9 cellular contexts compared by ENCODE assay signal in genomic region chr12:85036736-85037135, GRCh38. TPM values are rescaled to one million over a fixed set of nuclear protein-coding genes. Genes with fewer than 3 reads are reported as not detected.
DNase-seq lines count a peak whose midpoint lies in the region; ATAC-seq and TF ChIP-seq lines count a peak whose summit lies in the region.
"Had no signal": no experiment of that assay in that cellular context is flagged by ENCODE, and none has a peak within 500 bp of the region (broad histone marks: within the 10 kb centered on the region; RNA-seq: fewer than 3 reads in every experiment).

No MANE protein-coding gene starts in this region.

- intact Hi-C loops in Right ventricle myocardium inferior (cut with DNase I): no loop called here
- intact Hi-C loops in activated B cell treated with CpG ODN at 0.5 μM for 24 hours (cut with micrococcal nuclease): no loop called here

- DNase-seq in cardiac muscle cell (ENCODE audit: low read depth in 1 of 2, low spot score in 1 of 2) (no peak), Right ventricle myocardium inferior (ENCODE audit: missing footprints) (no peak), activated B cell treated with CpG ODN at 0.5 μM for 24 hours (no peak), kidney epithelial cell (ENCODE audit: low read depth) (no peak), upper lobe of left lung (no peak), medulla oblongata (ENCODE audit: extremely low spot score) (no peak), amniotic stem cell (lab: John Stamatoyannopoulos, UW) (no peak)
- DNase-seq: effector memory CD8-positive, alpha-beta T cell had no signal

- no peaks in the 10 kb centered on the region for H3K36me3 Mint-ChIP-seq in activated B cell treated with CpG ODN at 0.5 μM for 24 hours (ENCODE audit: low read depth)

- H3K4me3 Mint-ChIP-seq in activated B cell treated with CpG ODN at 0.5 μM for 24 hours: peak overlapping the region; percentile 69

- CTCF ChIA-PET in activated B cell treated with CpG ODN at 0.5 μM for 24 hours (lab: Charles Lee): no interaction called here

- no peaks in the 10 kb centered on the region for H3K9me3 ChIP-seq in cardiac muscle cell (ENCODE audit: low read depth)
- no peaks in the 10 kb centered on the region for H3K9me3 ChIP-seq in upper lobe of left lung

- TF ChIP-seq EP300 in upper lobe of left lung (IDR thresholded peaks at IDR 0.05): no peak

- no peak overlapping the region for H3K27ac Mint-ChIP-seq in activated B cell treated with CpG ODN at 0.5 μM for 24 hours
- H3K27ac Mint-ChIP-seq: effector memory CD8-positive, alpha-beta T cell had no signal

- H3K4me1 Mint-ChIP-seq in activated B cell treated with CpG ODN at 0.5 μM for 24 hours: peaks cover 6% of the 10 kb centered on the region

- TF ChIP-seq CTCF in cardiac muscle cell (IDR thresholded peaks at IDR 0.05; ENCODE audit: low read depth, low read length) (no peak), activated B cell treated with CpG ODN at 0.5 μM for 24 hours (IDR thresholded peaks at IDR 0.05) (no peak), kidney epithelial cell (IDR thresholded peaks at IDR 0.05; ENCODE audit: insufficient read depth, low read length, poor library complexity, severe bottlenecking) (no peak), upper lobe of left lung (IDR thresholded peaks at IDR 0.05) (no peak)

- H3K36me3 ChIP-seq in cardiac muscle cell (no peaks in the 10 kb centered on the region), kidney epithelial cell (ENCODE audit: control insufficient read depth, insufficient read depth, low read length) (no peaks in the 10 kb centered on the region), upper lobe of left lung (no peaks in the 10 kb centered on the region)

- H3K4me3 ChIP-seq in cardiac muscle cell: peak overlapping the region; percentile 59
- H3K4me3 ChIP-seq in kidney epithelial cell (ENCODE audit: low read depth, low read length): peak overlapping the region; percentile 80
- peak overlapping the region in 3 of 4 donors; percentile 49 to 54 (median 50) for H3K4me3 ChIP-seq in upper lobe of left lung

- no peak for TF ChIP-seq POLR2A in upper lobe of left lung (IDR thresholded peaks at IDR 0.05)

- 9 to 14% methylated on average over 3 of the region's 3 CpGs for WGBS in upper lobe of left lung, 2 donors

- no peaks in the 10 kb centered on the region for H3K27me3 Mint-ChIP-seq in activated B cell treated with CpG ODN at 0.5 μM for 24 hours
- H3K27me3 Mint-ChIP-seq: effector memory CD8-positive, alpha-beta T cell had no signal

- ATAC-seq in Right ventricle myocardium inferior: no peak
- no peak for ATAC-seq in activated B cell treated with CpG ODN at 0.5 μM for 24 hours (ENCODE audit: low read depth)
- ATAC-seq in upper lobe of left lung (ENCODE audit: low FRiP score in 2 of 2): no peak
- ATAC-seq in HG02623 (IDR thresholded peaks at IDR 0.05; ENCODE audit: unreplicated experiment): no peak

- POLR2A ChIA-PET in activated B cell treated with CpG ODN at 0.5 μM for 24 hours (lab: Charles Lee): no interaction called here

- H3K27ac ChIP-seq in cardiac muscle cell (no peak overlapping the region), upper lobe of left lung (no peak overlapping the region)

- no peaks in the 10 kb centered on the region for H3K9me3 Mint-ChIP-seq in activated B cell treated with CpG ODN at 0.5 μM for 24 hours

- peaks cover 7% of the 10 kb centered on the region for H3K27me3 ChIP-seq in cardiac muscle cell
- no peaks in the 10 kb centered on the region for H3K27me3 ChIP-seq in kidney epithelial cell (ENCODE audit: control insufficient read depth, insufficient read depth, low read length)
- H3K27me3 ChIP-seq in upper lobe of left lung: no peaks in the 10 kb centered on the region

- H3K4me1 ChIP-seq in cardiac muscle cell (ENCODE audit: low read depth): peaks cover 2% of the 10 kb centered on the region
- H3K4me1 ChIP-seq in upper lobe of left lung: no peaks in the 10 kb centered on the region

RNA-seq across cellular contexts. Expression of gene LRRIQ1, which starts 0.6 kb away (rescaled TPM):
- 0.18 and 2.0 TPM in 2 replicates for total RNA-seq in cardiac muscle cell
- polyA plus RNA-seq in cardiac muscle cell: 0.26 and 6.9 TPM in 2 replicates
- total RNA-seq in Right ventricle myocardium inferior: 0.08 TPM
- not detected in 2 replicates for total RNA-seq in activated B cell treated with CpG ODN at 0.5 μM for 24 hours
- 2.3 and 3.1 TPM in 2 replicates for total RNA-seq in kidney epithelial cell
- 10 to 100 TPM in 1 of 6 donors, 1 to 10 TPM in 4, under 1 TPM in 1; 0.54 to 37.7 (median 6.0) TPM for total RNA-seq in upper lobe of left lung

RNA-seq across cellular contexts. Expression of gene TSPAN19, which starts 0.7 kb away (rescaled TPM):
- total RNA-seq in cardiac muscle cell (0.06 and 0.74 TPM in 2 replicates), Right ventricle myocardium inferior (0.49 TPM), activated B cell treated with CpG ODN at 0.5 μM for 24 hours (not detected in 2 replicates), kidney epithelial cell (0.92 TPM in 1 of 2 replicates, not detected in the other), upper lobe of left lung (10 to 100 TPM in 2 of 6 donors, 1 to 10 TPM in 1, under 1 TPM in 1, not detected in 2; 0.76 to 25.2 (median 12.1) TPM)
- 0.95 and 1.9 TPM in 2 replicates for polyA plus RNA-seq in cardiac muscle cell
